In the genomic region with DNA sequence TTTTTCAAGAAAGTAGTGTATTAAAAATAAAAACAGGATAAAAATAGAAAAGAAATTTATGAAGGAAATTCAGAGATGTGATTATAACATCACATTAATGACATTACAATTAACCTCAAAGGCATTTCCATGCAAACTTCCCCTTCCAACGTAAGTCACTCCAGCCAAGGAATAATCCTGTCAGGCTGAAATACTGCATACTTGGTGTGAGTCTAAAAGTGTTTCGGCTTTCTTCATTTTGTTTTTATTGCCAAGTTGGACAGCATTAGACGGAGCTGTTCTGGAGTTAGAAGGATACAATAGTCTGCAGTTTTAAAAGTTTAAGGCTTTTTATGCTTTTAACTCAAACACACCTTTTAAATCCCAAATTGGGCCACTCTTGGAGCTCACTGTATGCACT, we compare ENCODE assay signal across 14 cellular contexts.
DNase-seq lines count a peak whose midpoint lies in the region; ATAC-seq, FAIRE-seq and TF ChIP-seq lines count a peak whose summit lies in the region.
"Had no signal": no experiment of that assay in that cellular context is flagged by ENCODE, and none has a peak within 500 bp of the region (broad histone marks: within the 10 kb centered on the region; RNA-seq: fewer than 3 reads in every experiment).

No MANE protein-coding gene starts in this region.

- H3F3A ChIP-seq in GM23248 (ENCODE audit: insufficient read depth) = peaks cover 9% of the 10 kb centered on the region; the same call in 1 of the 2 replicates

- H3K4me1 ChIP-seq in GM23248 (ENCODE audit: insufficient read depth) (peaks cover 19% of the 10 kb centered on the region), astrocyte (ENCODE audit: insufficient read depth, low read length) (peaks cover 4% of the 10 kb centered on the region), left ventricle myocardium inferior (peaks cover 29% of the 10 kb centered on the region), osteoblast (ENCODE audit: insufficient read depth, low read length) (peaks cover 25% of the 10 kb centered on the region)

- no peak overlapping the region for H3K27ac Mint-ChIP-seq in astrocyte (ENCODE audit: unreplicated experiment)
- H3K27ac Mint-ChIP-seq in activated T-helper 2 cell treated with anti-CD3 and anti-CD28 coated beads, Interferon-gamma antibody, Interleukin-2, Interleukin-4, amounts not matched to agents 10 μg/mL and 5 μg/mL and 100 μg/mL, durations not matched to agents 14 hours and 24 hours and 36 hours = no peak overlapping the region

- no peaks in the 10 kb centered on the region for H3K36me3 ChIP-seq in GM23248 (ENCODE audit: low read depth)
- H3K36me3 ChIP-seq in astrocyte (ENCODE audit: insufficient read depth, low read length) = no peaks in the 10 kb centered on the region
- H3K36me3 ChIP-seq in left ventricle myocardium inferior = no peaks in the 10 kb centered on the region
- no peaks in the 10 kb centered on the region for H3K36me3 ChIP-seq in osteoblast (ENCODE audit: insufficient read depth, low read length)

- H3K79me2 ChIP-seq in GM23248 (ENCODE audit: insufficient read depth) = no peaks in the 10 kb centered on the region
- no peaks in the 10 kb centered on the region for H3K79me2 ChIP-seq in astrocyte (ENCODE audit: insufficient read depth, low read length)
- no peaks in the 10 kb centered on the region for H3K79me2 ChIP-seq in osteoblast (ENCODE audit: insufficient read depth, low read length)

- H4K20me1 ChIP-seq in GM23248 (ENCODE audit: insufficient read depth) (no peaks in the 10 kb centered on the region), astrocyte (ENCODE audit: insufficient read depth, low read length) (no peaks in the 10 kb centered on the region), osteoblast (ENCODE audit: insufficient read depth, low read length) (no peaks in the 10 kb centered on the region)

- H3K27me3 Mint-ChIP-seq in astrocyte (ENCODE audit: low read depth, unreplicated experiment) = no peaks in the 10 kb centered on the region
- peaks cover 45% of the 10 kb centered on the region for H3K27me3 Mint-ChIP-seq in activated T-helper 2 cell treated with anti-CD3 and anti-CD28 coated beads, Interferon-gamma antibody, Interleukin-2, Interleukin-4, amounts not matched to agents 10 μg/mL and 5 μg/mL and 100 μg/mL, durations not matched to agents 14 hours and 24 hours and 36 hours (ENCODE audit: low read depth)

- no peak overlapping the region for H3K4me3 Mint-ChIP-seq in astrocyte (ENCODE audit: unreplicated experiment)
- no peak overlapping the region for H3K4me3 Mint-ChIP-seq in activated T-helper 2 cell treated with anti-CD3 and anti-CD28 coated beads, Interferon-gamma antibody, Interleukin-2, Interleukin-4, amounts not matched to agents 10 μg/mL and 5 μg/mL and 100 μg/mL, durations not matched to agents 14 hours and 24 hours and 36 hours (ENCODE audit: low read depth)

- H3K4me3 ChIP-seq in GM23248 (0 out of 2 replicates have a peak overlapping the region, but pooled peaks have one; percentile 20), astrocyte (ENCODE audit: insufficient read depth, low read depth, low read length) (no peak overlapping the region), left ventricle myocardium inferior (peak overlapping the region; percentile 22), osteoblast (ENCODE audit: insufficient read depth, low read length) (peak overlapping the region; percentile 22)

- peak overlapping the region; percentile 52; the same call in 1 of the 2 replicates for H2AFZ ChIP-seq in GM23248
- H2AFZ ChIP-seq in astrocyte (ENCODE audit: low read depth, low read length) = no peak overlapping the region
- H2AFZ ChIP-seq in osteoblast (ENCODE audit: low read length) = peak overlapping the region; percentile 18

- no peak for ATAC-seq in HG03097 (IDR thresholded peaks at IDR 0.05; ENCODE audit: low FRiP score, unreplicated experiment)

- H3K4me2 ChIP-seq in GM23248 (ENCODE audit: unreplicated experiment) (peak overlapping the region; percentile 47), astrocyte (ENCODE audit: low read length) (no peak overlapping the region), osteoblast (ENCODE audit: insufficient read depth, low read length) (peak overlapping the region; percentile 68)

- WGBS in GM23248 (ENCODE audit: low coverage in 1 of 2, low lambda C conversion rate in 2 of 2, missing lambda C conversion rate in 2 of 2), 2 experiments = 30 to 32% methylated on average over 3 of the region's 3 CpGs

- H3K36me3 Mint-ChIP-seq in astrocyte (ENCODE audit: low read depth, unreplicated experiment) = no peaks in the 10 kb centered on the region
- H3K36me3 Mint-ChIP-seq in activated T-helper 2 cell treated with anti-CD3 and anti-CD28 coated beads, Interferon-gamma antibody, Interleukin-2, Interleukin-4, amounts not matched to agents 10 μg/mL and 5 μg/mL and 100 μg/mL, durations not matched to agents 14 hours and 24 hours and 36 hours (ENCODE audit: low read depth) = no peaks in the 10 kb centered on the region

- peak; percentile 74 for FAIRE-seq in astrocyte (lab: Jason Lieb, UNC)
- FAIRE-seq: GM12892, H1 had no signal

- DNase-seq in GM23248 = peak; percentile 6
- DNase-seq in astrocyte (ENCODE audit: low read depth) = no peak
- no peak for DNase-seq in left ventricle myocardium inferior
- no peak for DNase-seq in osteoblast (ENCODE audit: insufficient read length, low spot score, missing footprints)
- no peak for DNase-seq in SW480 (ENCODE audit: low spot score)
- DNase-seq in activated T-helper 2 cell treated with anti-CD3 and anti-CD28 coated beads, Interferon-gamma antibody, Interleukin-2, Interleukin-4, amounts not matched to agents 10 μg/mL and 5 μg/mL and 100 μg/mL, durations not matched to agents 14 hours and 24 hours and 36 hours (ENCODE audit: low spot score) = no peak
- DNase-seq: DMS 273 treated with DMSO at 0.1 percent for 48 hours; NCI-H187; NCI-H526 treated with DMSO at 0.1 percent for 48 hours; NK-92 treated with Interleukin-12 subunit alpha and Interleukin-12 subunit beta, amount 100 ng/mL, for 24 hours had no signal

- no peaks in the 10 kb centered on the region for H3K9me2 ChIP-seq in GM23248 (ENCODE audit: insufficient read depth)

- no peaks in the 10 kb centered on the region for H3K9me3 Mint-ChIP-seq in astrocyte (ENCODE audit: unreplicated experiment)
- H3K9me3 Mint-ChIP-seq in activated T-helper 2 cell treated with anti-CD3 and anti-CD28 coated beads, Interferon-gamma antibody, Interleukin-2, Interleukin-4, amounts not matched to agents 10 μg/mL and 5 μg/mL and 100 μg/mL, durations not matched to agents 14 hours and 24 hours and 36 hours = no peaks in the 10 kb centered on the region

- H3K9me3 ChIP-seq in GM23248 (ENCODE audit: low read depth) = no peaks in the 10 kb centered on the region
- no peaks in the 10 kb centered on the region for H3K9me3 ChIP-seq in astrocyte (ENCODE audit: insufficient read depth, low read depth, low read length)
- H3K9me3 ChIP-seq in left ventricle myocardium inferior (replicated peaks) = no peaks in the 10 kb centered on the region
- H3K9me3 ChIP-seq in osteoblast (ENCODE audit: low read depth, low read length) = no peaks in the 10 kb centered on the region

- H3K9ac ChIP-seq in GM23248 (no peak overlapping the region), astrocyte (ENCODE audit: low read length) (no peak overlapping the region)

- TF ChIP-seq CTCF in astrocyte (IDR thresholded peaks at IDR 0.05; ENCODE audit: insufficient read depth, low read depth, low read length) (no peak), left ventricle myocardium inferior (IDR thresholded peaks at IDR 0.05; ENCODE audit: borderline replicate concordance) (no peak), osteoblast (IDR thresholded peaks at IDR 0.05; ENCODE audit: extremely low read depth, low read depth, low read length) (no peak)

- H3K27ac ChIP-seq in GM23248 (no peak overlapping the region), astrocyte (ENCODE audit: low read depth, low read length) (no peak overlapping the region), left ventricle myocardium inferior (replicated peaks) (peak overlapping the region; percentile 67), osteoblast (ENCODE audit: low read depth, low read length) (peak overlapping the region; percentile 45)
- H3K27ac ChIP-seq: C4-2B had no signal

- in situ Hi-C loops in GM23248 (cut with MboI) = no loop called here

- intact Hi-C loops in left ventricle myocardium inferior (cut with micrococcal nuclease) = no loop called here
- intact Hi-C loops in activated T-helper 2 cell treated with anti-CD3 and anti-CD28 coated beads, Interferon-gamma antibody, Interleukin-2, Interleukin-4, amounts not matched to agents 10 μg/mL and 5 μg/mL and 100 μg/mL, durations not matched to agents 14 hours and 24 hours and 36 hours (cut with micrococcal nuclease) = loop anchor here (1.0 kb wide), 1 partner anchor 10 kb away; no protein-coding TSS in a partner anchor

- H3K4me1 Mint-ChIP-seq in astrocyte (ENCODE audit: low read depth, unreplicated experiment) = peaks cover 6% of the 10 kb centered on the region
- peaks cover 7% of the 10 kb centered on the region for H3K4me1 Mint-ChIP-seq in activated T-helper 2 cell treated with anti-CD3 and anti-CD28 coated beads, Interferon-gamma antibody, Interleukin-2, Interleukin-4, amounts not matched to agents 10 μg/mL and 5 μg/mL and 100 μg/mL, durations not matched to agents 14 hours and 24 hours and 36 hours (ENCODE audit: low read depth)

- H3K27me3 ChIP-seq in GM23248 (replicated peaks; ENCODE audit: insufficient read depth) (no peaks in the 10 kb centered on the region), astrocyte (ENCODE audit: insufficient read depth, low read length) (no peaks in the 10 kb centered on the region), left ventricle myocardium inferior (ENCODE audit: low read depth) (no peaks in the 10 kb centered on the region), osteoblast (ENCODE audit: insufficient read depth, low read length) (no peaks in the 10 kb centered on the region)

Comparison
In these comparisons a context has a peak if more than half of its experiments do, and no peak if none do; other contexts are left out.
1. H3K27ac ChIP-seq: peak in left ventricle myocardium inferior (single experiment) and osteoblast (single experiment); none in GM23248 (single experiment) and astrocyte (single experiment).